In the genomic region with DNA sequence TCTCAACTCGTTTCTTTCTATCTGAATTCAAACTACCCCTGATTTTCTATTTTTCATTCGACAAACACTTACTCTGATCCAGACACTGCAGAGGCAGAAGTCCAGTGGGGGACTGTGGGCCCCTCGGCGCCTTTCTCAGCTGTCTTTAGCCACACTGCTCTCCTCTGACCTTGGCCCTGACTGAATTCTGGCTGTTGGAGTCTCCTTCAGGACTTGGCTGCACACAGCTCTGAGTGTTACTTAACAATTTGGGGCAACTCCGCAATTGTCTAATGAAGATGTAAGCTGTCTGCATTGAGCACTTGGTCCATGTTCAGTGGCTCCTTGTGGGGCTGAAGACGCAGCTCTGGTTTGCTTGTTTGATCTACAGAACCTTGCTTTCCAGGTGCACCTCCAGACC, we compare ENCODE assay signal across 28 cellular contexts.
"Had no signal": no experiment of that assay in that cellular context is flagged by ENCODE, and none has a peak within 500 bp of the region (broad histone marks: within the 10 kb centered on the region; RNA-seq: fewer than 3 reads in every experiment).

No MANE protein-coding gene starts in this region.

- H3K27me3 ChIP-seq: colonic mucosa, dorsolateral prefrontal cortex, esophagus muscularis mucosa, esophagus squamous epithelium, foreskin keratinocyte, gastrocnemius medialis, gastroesophageal sphincter, heart left ventricle, heart right ventricle had no signal

- ATAC-seq: effector memory CD8-positive, alpha-beta T cell; esophagus mucosa; foreskin keratinocyte; gastrocnemius medialis; gastroesophageal sphincter; heart left ventricle had no signal

- H3K4me1 ChIP-seq: colonic mucosa, esophagus muscularis mucosa, esophagus squamous epithelium, foreskin keratinocyte, gastrocnemius medialis, gastroesophageal sphincter, heart left ventricle, heart right ventricle had no signal

- H3K27ac ChIP-seq: colonic mucosa, coronary artery, dorsolateral prefrontal cortex, epithelial cell of prostate, esophagus muscularis mucosa, esophagus squamous epithelium, foreskin keratinocyte, gastrocnemius medialis, gastroesophageal sphincter, heart left ventricle, heart right ventricle had no signal

- H3K9me3 ChIP-seq: colonic mucosa, esophagus muscularis mucosa, esophagus squamous epithelium, gastrocnemius medialis, gastroesophageal sphincter, heart left ventricle, heart right ventricle had no signal

- FAIRE-seq: colon, endometrium, endothelial cell of umbilical vein, frontal cortex had no signal

- H3K4me3 ChIP-seq: colonic mucosa, coronary artery, dorsolateral prefrontal cortex, esophagus muscularis mucosa, esophagus squamous epithelium, gastrocnemius medialis, gastroesophageal sphincter, heart left ventricle, heart right ventricle had no signal

- DNase-seq: colonic mucosa; cortex of kidney; dermis blood vessel endothelial cell; dorsolateral prefrontal cortex; effector CD4-positive, alpha-beta T cell; effector CD8-positive, alpha-beta T cell; effector memory CD4-positive, alpha-beta T cell; effector memory CD8-positive, alpha-beta T cell; endodermal cell; erythroblast; esophagus squamous epithelium; foreskin fibroblast; foreskin keratinocyte; foreskin melanocyte; gastrocnemius medialis; glutamatergic neuron; head of caudate nucleus; heart left ventricle; heart right ventricle had no signal

- H3K36me3 ChIP-seq: colonic mucosa, esophagus muscularis mucosa, esophagus squamous epithelium, gastrocnemius medialis, gastroesophageal sphincter, heart left ventricle, heart right ventricle had no signal
